ENCODE assay signal across 7 cellular contexts in the genomic region with DNA sequence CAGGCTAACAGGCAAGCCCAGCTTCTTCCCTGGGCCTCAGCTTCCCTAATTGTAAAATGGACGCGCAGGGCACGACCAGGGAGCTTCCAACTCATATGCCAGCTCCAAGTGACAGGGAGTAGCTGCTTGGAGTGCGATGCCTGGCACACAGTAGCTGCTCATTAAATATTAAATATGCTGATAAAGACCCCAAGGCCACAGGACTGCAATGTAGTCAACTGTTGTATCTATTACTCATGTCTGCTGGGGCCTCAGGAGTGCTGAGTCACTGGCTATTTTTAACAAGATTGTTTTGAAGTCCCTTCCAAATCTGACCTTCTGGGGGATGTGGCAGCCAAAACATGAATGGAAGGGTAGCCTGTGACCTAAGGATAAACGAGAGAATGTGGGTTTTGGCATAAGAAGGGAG. TPM values are rescaled to one million over a fixed set of nuclear protein-coding genes. Genes with fewer than 3 reads are reported as not detected.
A peak's percentile ranks its signal among the peaks of the same experiment; 100 is the strongest.
DNase-seq lines count a peak whose midpoint lies in the region; ATAC-seq and TF ChIP-seq lines count a peak whose summit lies in the region.

No MANE protein-coding gene starts in this region.

- ATAC-seq in activated B cell treated with CpG ODN at 0.5 μM for 24 hours (ENCODE audit: low read depth) (no peak), heart left ventricle (peak; percentile 75 to 79 (median 76)), HG03135 (IDR thresholded peaks at IDR 0.05; ENCODE audit: unreplicated experiment) (no peak)

- TF ChIP-seq EP300 in stomach (IDR thresholded peaks at IDR 0.05), result no peak

- no peak overlapping the region for H3K4me2 ChIP-seq in MM.1S (ENCODE audit: low read depth, low read length)

- no peak overlapping the region for H3K4me3 Mint-ChIP-seq in IgD-negative memory B cell
- peak overlapping the region; percentile 53 for H3K4me3 Mint-ChIP-seq in activated B cell treated with CpG ODN at 0.5 μM for 24 hours

- H3K36me3 ChIP-seq in heart left ventricle (peaks cover 0 to 66% (median 46%) of the 10 kb centered on the region in 9 donors), stomach (peaks cover 44 to 81% (median 63%) of the 10 kb centered on the region in 4 donors), MM.1S (replicated peaks; ENCODE audit: insufficient read depth, low read length) (no peaks in the 10 kb centered on the region; the same call in 1 of the 2 replicates)

- H3K9ac ChIP-seq in MM.1S (ENCODE audit: low read length), result no peak overlapping the region

- H3K9me2 ChIP-seq in MM.1S (replicated peaks; ENCODE audit: insufficient read depth, low read length), result no peaks in the 10 kb centered on the region

- H3K4me1 Mint-ChIP-seq in IgD-negative memory B cell, result peaks cover 51 to 57% (median 57%) of the 10 kb centered on the region in 3 donors
- H3K4me1 Mint-ChIP-seq in activated B cell treated with CpG ODN at 0.5 μM for 24 hours, result peaks cover 99% of the 10 kb centered on the region

- H3K27me3 ChIP-seq in heart left ventricle (no peaks in the 10 kb centered on the region), stomach (no peaks in the 10 kb centered on the region), MM.1S (replicated peaks; ENCODE audit: insufficient read depth, low read length) (no peaks in the 10 kb centered on the region)

- H3K4me1 ChIP-seq in heart left ventricle, result peaks cover 15 to 99% (median 81%) of the 10 kb centered on the region in 12 donors
- H3K4me1 ChIP-seq in stomach, result peaks cover 44 to 100% (median 71%) of the 10 kb centered on the region in 4 donors
- H3K4me1 ChIP-seq in MM.1S (ENCODE audit: low read length), result peaks cover 56% of the 10 kb centered on the region

- intact Hi-C loops in activated B cell treated with CpG ODN at 0.5 μM for 24 hours (cut with micrococcal nuclease) (no loop called here), heart left ventricle (cut with DNase I) (loop anchor here in 4 of 10 donors (5.0 kb wide), 3 partner anchors 39 to 174 kb away; no protein-coding TSS in a partner anchor), stomach (cut with DNase I; ENCODE audit: low total_unique reads) (no loop called here)

- TF ChIP-seq CTCF in activated B cell treated with CpG ODN at 0.5 μM for 24 hours (IDR thresholded peaks at IDR 0.05), result no peak
- no peak for TF ChIP-seq CTCF in heart left ventricle (IDR thresholded peaks at IDR 0.05)
- TF ChIP-seq CTCF in stomach (IDR thresholded peaks at IDR 0.05), result no peak
- no peak for TF ChIP-seq CTCF in MM.1S (IDR thresholded peaks at IDR 0.05; ENCODE audit: low read length)

- H3K4me3 ChIP-seq in heart left ventricle (peak overlapping the region in 1 of 12 donors; percentile 12), stomach (no peak overlapping the region), MM.1S (ENCODE audit: low read length) (no peak overlapping the region)

- H3K27ac ChIP-seq in heart left ventricle (peak overlapping the region; percentile 60 to 97 (median 86)), stomach (peak overlapping the region in 4 of 5 donors; percentile 67 to 80 (median 74)), MM.1S (ENCODE audit: low read length) (no peak overlapping the region)

- WGBS in heart left ventricle, 4 donors, result 54 to 71% (median 56%) methylated on average over 5 of the region's 5 CpGs
- WGBS in stomach, 5 donors, result 47 to 77% (median 69%) methylated on average over 5 of the region's 5 CpGs

- H3K27ac Mint-ChIP-seq in IgD-negative memory B cell (peak overlapping the region in 2 of 3 donors; percentile 36 to 86), activated B cell treated with CpG ODN at 0.5 μM for 24 hours (peak overlapping the region; percentile 89)

- peaks cover 61% of the 10 kb centered on the region for H3K79me2 ChIP-seq in MM.1S (ENCODE audit: low read length)

- H3K9me3 Mint-ChIP-seq in IgD-negative memory B cell (peaks cover 0 to 2% (median 0%) of the 10 kb centered on the region in 3 donors), activated B cell treated with CpG ODN at 0.5 μM for 24 hours (no peaks in the 10 kb centered on the region)

- H3K36me3 Mint-ChIP-seq in IgD-negative memory B cell (peaks cover 8% of the 10 kb centered on the region), activated B cell treated with CpG ODN at 0.5 μM for 24 hours (ENCODE audit: low read depth) (peaks cover 97% of the 10 kb centered on the region)

- TF ChIP-seq POLR2A in heart left ventricle (IDR thresholded peaks at IDR 0.05) (no peak), stomach (IDR thresholded peaks at IDR 0.05) (no peak)

- peaks cover 19% of the 10 kb centered on the region for H3F3A ChIP-seq in MM.1S (ENCODE audit: insufficient read depth, low read length)

- DNase-seq in activated B cell treated with CpG ODN at 0.5 μM for 24 hours, result no peak
- DNase-seq in heart left ventricle, result peak in 4 of 5 donors; percentile 55 to 73 (median 57)
- DNase-seq in stomach, result no peak
- no peak for DNase-seq in putamen (ENCODE audit: low spot score)
- DNase-seq in MM.1S, result no peak

- CTCF ChIA-PET in activated B cell treated with CpG ODN at 0.5 μM for 24 hours (lab: Charles Lee), result interaction anchor here (0.6 to 1.9 kb wide), 3 partner anchors 11 to 175 kb away, joined by 3 to 8 read pairs (median 3); no protein-coding TSS in a partner anchor

- H2AFZ ChIP-seq in MM.1S (ENCODE audit: low read length), result no peak overlapping the region

- H3K9me3 ChIP-seq in heart left ventricle (no peaks in the 10 kb centered on the region), stomach (no peaks in the 10 kb centered on the region), MM.1S (replicated peaks; ENCODE audit: insufficient read depth, low read length) (no peaks in the 10 kb centered on the region)

- H3K27me3 Mint-ChIP-seq in IgD-negative memory B cell, result no peaks in the 10 kb centered on the region
- no peaks in the 10 kb centered on the region for H3K27me3 Mint-ChIP-seq in activated B cell treated with CpG ODN at 0.5 μM for 24 hours

- H4K20me1 ChIP-seq in MM.1S (ENCODE audit: insufficient read depth, low read length), result no peaks in the 10 kb centered on the region; the same call in 1 of the 2 replicates

- POLR2A ChIA-PET in activated B cell treated with CpG ODN at 0.5 μM for 24 hours (lab: Charles Lee), result interaction anchor here (0.6 to 8.2 kb wide), 8 partner anchors 12 to 189 kb away, joined by 3 to 215 read pairs (median 4); a partner anchor contains a TSS

RNA-seq across cellular contexts. Expression of a gene that starts 17.7 kb away (rescaled TPM):
- polyA plus RNA-seq in IgD-negative memory B cell (78.3 TPM), heart left ventricle (10 to 100 TPM; 97.1 to 97.6 TPM), stomach (100 to 1,000 TPM in 1 of 3 donors, 10 to 100 TPM in 2; 45.1 to 122 (median 90.8) TPM)
- total RNA-seq in activated B cell treated with CpG ODN at 0.5 μM for 24 hours (506 and 512 TPM in 2 replicates), heart left ventricle (100 to 1,000 TPM in 8 of 9 donors, 10 to 100 TPM in 1; 86.0 to 180 (median 122) TPM), stomach (100 to 1,000 TPM in 3 of 5 donors, 10 to 100 TPM in 2; 67.4 to 136 (median 118) TPM)

RNA-seq across cellular contexts. Expression of a gene that starts 42.7 kb away (rescaled TPM):
- polyA plus RNA-seq in IgD-negative memory B cell, result 2.8 TPM
- 0.18 and 0.76 TPM in 2 replicates for total RNA-seq in activated B cell treated with CpG ODN at 0.5 μM for 24 hours
- total RNA-seq in heart left ventricle, result 1,000 to 10,000 TPM in 2 of 9 donors, 100 to 1,000 TPM in 7; 416 to 1,563 (median 738) TPM
- polyA plus RNA-seq in heart left ventricle, result 1,000 to 10,000 TPM in 1 of 2 donors, 100 to 1,000 TPM in 1; 819 to 1,415 TPM
- 100 to 1,000 TPM in 4 of 5 donors, 10 to 100 TPM in 1; 70.5 to 828 (median 245) TPM for total RNA-seq in stomach
- polyA plus RNA-seq in stomach, result 100 to 1,000 TPM; 232 to 715 (median 360) TPM

Comparison
In these comparisons a context has a peak if more than half of its experiments do, and no peak if none do; other contexts are left out.
1. ATAC-seq: peak in heart left ventricle (4 of 4); none in activated B cell treated with CpG ODN at 0.5 μM for 24 hours (single experiment) and HG03135 (single experiment).
2. DNase-seq: peak in heart left ventricle (4 of 5); none in activated B cell treated with CpG ODN at 0.5 μM for 24 hours (single experiment), stomach (single experiment), putamen (single experiment) and MM.1S (single experiment).
3. RNA of a gene that starts 42.7 kb away (total RNA-seq): 416 to 1,563 TPM in heart left ventricle and 70.5 to 828 TPM in stomach; 0.18 to 0.76 TPM in activated B cell treated with CpG ODN at 0.5 μM for 24 hours; every median in the first group is over 10 times any median in the second.